Comparison of ENCODE assay signal across 21 cellular contexts in genomic region chr6:62009445-62009844, GRCh38.
"Had no signal": no experiment of that assay in that cellular context is flagged by ENCODE, and none has a peak within 500 bp of the region (broad histone marks: within the 10 kb centered on the region; RNA-seq: fewer than 3 reads in every experiment).

No MANE protein-coding gene starts in this region.

- H3K27ac ChIP-seq: coronary artery, dorsolateral prefrontal cortex, esophagus muscularis mucosa, foreskin keratinocyte, gastroesophageal sphincter, heart left ventricle, left lung, lower lobe of right lung had no signal

- H3K27me3 ChIP-seq: dorsolateral prefrontal cortex, esophagus muscularis mucosa, foreskin keratinocyte, gastroesophageal sphincter, heart left ventricle, left lung had no signal

- H3K4me3 ChIP-seq: coronary artery, dorsolateral prefrontal cortex, esophagus muscularis mucosa, gastroesophageal sphincter, heart left ventricle, left lung, lower lobe of right lung, mucosa of descending colon had no signal

- H3K4me1 ChIP-seq: esophagus muscularis mucosa, foreskin keratinocyte, gastroesophageal sphincter, heart left ventricle, left lung, lower lobe of right lung had no signal

- FAIRE-seq: colon, endothelial cell of umbilical vein, frontal cortex had no signal

- H3K9me3 ChIP-seq: esophagus muscularis mucosa, gastroesophageal sphincter, left lung, lower lobe of right lung had no signal

- DNase-seq: dermis blood vessel endothelial cell; dorsolateral prefrontal cortex; effector CD4-positive, alpha-beta T cell; effector memory CD4-positive, alpha-beta T cell; foreskin keratinocyte; heart left ventricle; hippocampal formation; immature natural killer cell; islet precursor cell; left cardiac atrium; left ventricle myocardium superior; mesenchymal stem cell; mucosa of descending colon had no signal

- ATAC-seq: foreskin keratinocyte, gastroesophageal sphincter, heart left ventricle, left cardiac atrium, left lung, left ventricle myocardium superior, lower lobe of right lung, mucosa of descending colon had no signal

- H3K36me3 ChIP-seq: esophagus muscularis mucosa, gastroesophageal sphincter, heart left ventricle, left lung, lower lobe of right lung had no signal
